Comparison of ENCODE assay signal across 11 cellular contexts in the genomic region with DNA sequence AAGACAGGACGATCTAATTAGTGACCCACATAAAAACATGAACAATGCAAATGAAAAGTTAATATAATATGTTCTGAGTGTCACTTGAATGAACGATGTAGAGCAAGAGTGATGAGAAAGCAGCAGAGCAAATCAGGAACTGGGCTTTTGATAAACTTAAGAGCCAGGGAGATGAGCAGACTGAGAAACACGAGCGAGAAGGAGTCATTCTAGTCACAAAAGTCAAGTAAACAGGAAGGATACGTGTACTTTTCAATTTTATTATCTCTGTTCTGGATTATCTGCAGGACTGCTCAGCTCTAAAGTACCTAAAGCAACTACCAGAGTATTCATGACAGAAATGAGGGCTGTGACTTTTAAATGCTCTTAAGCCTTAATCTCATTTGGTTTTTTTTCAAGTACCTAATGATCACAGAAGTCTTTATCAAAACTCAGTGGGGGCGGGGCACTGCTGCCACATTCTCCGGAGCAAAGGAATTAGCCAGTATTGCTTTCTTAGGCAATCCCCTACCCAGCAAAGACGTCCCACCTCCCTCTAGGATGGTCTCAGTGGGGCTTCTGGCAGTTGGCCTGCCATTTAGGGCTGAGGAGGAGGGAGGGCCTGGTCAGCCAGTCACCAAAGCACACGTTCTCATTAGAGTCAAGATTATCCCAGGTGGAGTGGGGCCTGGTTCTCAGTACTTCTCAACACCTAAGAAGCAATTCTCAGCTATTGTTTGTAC. TPM values are rescaled to one million over a fixed set of nuclear protein-coding genes. Genes with fewer than 3 reads are reported as not detected.
DNase-seq lines count a peak whose midpoint lies in the region; ATAC-seq and TF ChIP-seq lines count a peak whose summit lies in the region.
"Had no signal": no experiment of that assay in that cellular context is flagged by ENCODE, and none has a peak within 500 bp of the region (broad histone marks: within the 10 kb centered on the region; RNA-seq: fewer than 3 reads in every experiment).

No MANE protein-coding gene starts in this region.

- H3K27me3 ChIP-seq in CD4-positive, CD25-positive, alpha-beta regulatory T cell (ENCODE audit: control insufficient read depth, insufficient read depth, low read length) = no peaks in the 10 kb centered on the region
- no peaks in the 10 kb centered on the region for H3K27me3 ChIP-seq in Loucy (ENCODE audit: insufficient read depth, low read length, poor library complexity, severe bottlenecking)
- no peaks in the 10 kb centered on the region for H3K27me3 ChIP-seq in Karpas-422 (ENCODE audit: low read length)

- H3K9me2 ChIP-seq in Loucy (replicated peaks; ENCODE audit: low read depth, low read length) = no peaks in the 10 kb centered on the region
- no peaks in the 10 kb centered on the region for H3K9me2 ChIP-seq in Karpas-422 (replicated peaks; ENCODE audit: insufficient read depth, low read length)

- peaks cover 36 to 67% (median 53%) of the 10 kb centered on the region in 4 donors for H3K4me1 Mint-ChIP-seq in CD4-positive, CD25-positive, alpha-beta regulatory T cell
- H3K4me1 Mint-ChIP-seq in natural killer cell = peaks cover 77 to 82% of the 10 kb centered on the region in 2 donors

- H2AFZ ChIP-seq in Loucy (ENCODE audit: low read length) (no peak overlapping the region), Karpas-422 (ENCODE audit: low read length) (no peak overlapping the region)

- H3K27ac Mint-ChIP-seq in CD4-positive, CD25-positive, alpha-beta regulatory T cell = peak overlapping the region; percentile 3 to 57 (median 12)
- H3K27ac Mint-ChIP-seq in natural killer cell = peak overlapping the region; percentile 7 to 27

- H3K9ac ChIP-seq in Loucy (ENCODE audit: low read depth, low read length, poor library complexity, severe bottlenecking) (peak overlapping the region; percentile 33), Karpas-422 (ENCODE audit: low read length) (no peak overlapping the region)

- no peaks in the 10 kb centered on the region for H3K27me3 Mint-ChIP-seq in CD4-positive, CD25-positive, alpha-beta regulatory T cell
- no peaks in the 10 kb centered on the region for H3K27me3 Mint-ChIP-seq in natural killer cell (ENCODE audit: low read depth in 2 of 2)

- peak overlapping the region; percentile 42 for H3K4me2 ChIP-seq in Loucy (ENCODE audit: low read depth, low read length, poor library complexity, severe bottlenecking)
- no peak overlapping the region for H3K4me2 ChIP-seq in Karpas-422 (ENCODE audit: low read depth, low read length, poor library complexity, severe bottlenecking)

- peaks cover 11% of the 10 kb centered on the region for H3K4me1 ChIP-seq in CD4-positive, CD25-positive, alpha-beta regulatory T cell (ENCODE audit: control insufficient read depth, insufficient read depth, low read length, poor library complexity, severe bottlenecking)
- H3K4me1 ChIP-seq in Loucy (ENCODE audit: insufficient read depth, low read length, poor library complexity, severe bottlenecking) (peaks cover 68% of the 10 kb centered on the region), Karpas-422 (ENCODE audit: low read length) (no peaks in the 10 kb centered on the region)

- H3K9me3 Mint-ChIP-seq in CD4-positive, CD25-positive, alpha-beta regulatory T cell = no peaks in the 10 kb centered on the region
- H3K9me3 Mint-ChIP-seq in natural killer cell = no peaks in the 10 kb centered on the region

- peak in 1 of 3 donors; percentile 29 for DNase-seq in CD4-positive, CD25-positive, alpha-beta regulatory T cell
- no peak for DNase-seq in coronary artery (ENCODE audit: low spot score)
- no peak for DNase-seq in natural killer cell
- DNase-seq in stimulated activated CD4-positive, alpha-beta T cell treated with anti-CD3 and anti-CD28 coated beads, Interleukin-12 subunit alpha, Interleukin-12 subunit beta, amount 100 ng/mL, for 4 hours = no peak
- no peak for DNase-seq in superior temporal gyrus (ENCODE audit: extremely low spot score)
- DNase-seq in Karpas-422 = no peak
- DNase-seq: activated effector memory CD4-positive, alpha-beta T cell treated with anti-CD3 and anti-CD28 coated beads, Interleukin-2, amount 50 U/mL, for 16 hours; NCI-H1417 treated with DMSO at 0.1 percent for 48 hours; stimulated activated CD8-positive, alpha-beta memory T cell treated with anti-CD3 and anti-CD28 coated beads, Interleukin-4, amount 100 ng/mL, for 48 hours had no signal

- TF ChIP-seq CTCF in Loucy (conservative IDR thresholded peaks at IDR 0.05; ENCODE audit: low read length) = no peak
- no peak for TF ChIP-seq CTCF in coronary artery (IDR thresholded peaks at IDR 0.05)
- TF ChIP-seq CTCF in natural killer cell (IDR thresholded peaks at IDR 0.05) = no peak

- H3K79me2 ChIP-seq in Loucy (ENCODE audit: insufficient read depth, low read length) (peaks cover 80% of the 10 kb centered on the region), Karpas-422 (ENCODE audit: low read length) (no peaks in the 10 kb centered on the region)

- H3K4me3 ChIP-seq in CD4-positive, CD25-positive, alpha-beta regulatory T cell (ENCODE audit: low read depth, low read length) = peak overlapping the region; percentile 20
- H3K4me3 ChIP-seq in Loucy (ENCODE audit: low read length, poor library complexity, severe bottlenecking) (peak overlapping the region; percentile 5), coronary artery (peak overlapping the region; percentile 7), Karpas-422 (ENCODE audit: low read length) (no peak overlapping the region)

- no peaks in the 10 kb centered on the region for H3K9me3 ChIP-seq in CD4-positive, CD25-positive, alpha-beta regulatory T cell (ENCODE audit: control insufficient read depth in 2 of 2, low read length in 2 of 2)
- H3K9me3 ChIP-seq in Loucy (ENCODE audit: insufficient read depth, low read depth, low read length) (no peaks in the 10 kb centered on the region), Karpas-422 (ENCODE audit: low read length) (no peaks in the 10 kb centered on the region)

- intact Hi-C loops in natural killer cell (cut with micrococcal nuclease) = no loop called here

- H3K36me3 ChIP-seq in CD4-positive, CD25-positive, alpha-beta regulatory T cell (ENCODE audit: control insufficient read depth, insufficient read depth, low read length) = no peaks in the 10 kb centered on the region
- H3K36me3 ChIP-seq in Loucy (ENCODE audit: insufficient read depth, low read length) (0 out of 2 replicates have a peak, but pooled peaks cover 3% of the 10 kb centered on the region), Karpas-422 (ENCODE audit: insufficient read depth, low read length) (no peaks in the 10 kb centered on the region)

- no peaks in the 10 kb centered on the region for H3F3A ChIP-seq in Loucy (ENCODE audit: low read depth)

- H3K4me3 Mint-ChIP-seq in CD4-positive, CD25-positive, alpha-beta regulatory T cell = peak overlapping the region in 1 of 4 donors; percentile 47
- no peak overlapping the region for H3K4me3 Mint-ChIP-seq in natural killer cell

- no peaks in the 10 kb centered on the region for H3K36me3 Mint-ChIP-seq in CD4-positive, CD25-positive, alpha-beta regulatory T cell
- H3K36me3 Mint-ChIP-seq in natural killer cell = no peaks in the 10 kb centered on the region

- H4K20me1 ChIP-seq in Loucy (ENCODE audit: insufficient read depth, low read length, poor library complexity, severe bottlenecking) (no peaks in the 10 kb centered on the region), Karpas-422 (ENCODE audit: insufficient read depth, low read depth, low read length) (no peaks in the 10 kb centered on the region)

- ATAC-seq in CD4-positive, CD25-positive, alpha-beta regulatory T cell (ENCODE audit: low read depth in 2 of 2) = no peak
- no peak for ATAC-seq in natural killer cell
- no peak for ATAC-seq in GM21390 (IDR thresholded peaks at IDR 0.05; ENCODE audit: unreplicated experiment)

- no peak overlapping the region for H3K27ac ChIP-seq in CD4-positive, CD25-positive, alpha-beta regulatory T cell (ENCODE audit: insufficient read depth, low read length, poor library complexity, severe bottlenecking)
- peak overlapping the region in 1 of 2 donors; percentile 65 for H3K27ac ChIP-seq in coronary artery
- H3K27ac ChIP-seq in Karpas-422 (ENCODE audit: low read length) = no peak overlapping the region

RNA-seq across cellular contexts. Expression of gene MAN1A1, which starts 8.6 kb away (rescaled TPM):
- 13.6 TPM for total RNA-seq in CD4-positive, CD25-positive, alpha-beta regulatory T cell
- polyA plus RNA-seq in CD4-positive, CD25-positive, alpha-beta regulatory T cell = 10 to 100 TPM; 10.7 to 20.6 (median 13.1) TPM
- 10 to 100 TPM; 45.6 to 54.6 (median 53.6) TPM for total RNA-seq in natural killer cell
- 0.43 and 0.48 TPM in 2 replicates for total RNA-seq in Karpas-422 (2014; rRNA removed; shearing (Covaris generic); ENCODE audit: low replicate concordance)
